Comparison of ENCODE assay signal across 19 cellular contexts in genomic region chr1:52680353-52680752, GRCh38. TPM values are rescaled to one million over a fixed set of nuclear protein-coding genes. Genes with fewer than 3 reads are reported as not detected.
A peak's percentile ranks its signal among the peaks of the same experiment; 100 is the strongest.
DNase-seq lines count a peak whose midpoint lies in the region; ATAC-seq, FAIRE-seq and TF ChIP-seq lines count a peak whose summit lies in the region.
"Had no signal": no experiment of that assay in that cellular context is flagged by ENCODE, and none has a peak within 500 bp of the region (broad histone marks: within the 10 kb centered on the region; RNA-seq: fewer than 3 reads in every experiment).

No MANE protein-coding gene starts in this region.

- 41% methylated on average over 3 of the region's 3 CpGs for WGBS in HepG2 (ENCODE audit: low lambda C conversion rate)

- DNase-seq in activated CD8-positive, alpha-beta T cell treated with anti-CD3 and anti-CD28 coated beads for 36 hours, result no peak
- no peak for DNase-seq in activated CD8-positive, alpha-beta T cell treated with anti-CD3 and anti-CD28 coated beads, Interleukin-2, amount 10 ng/mL, durations not matched to agents 7 days and 5 days
- DNase-seq in HepG2 (ENCODE audit: low spot score) (no peak), DMS53 (lab: John Stamatoyannopoulos, UW) (no peak)
- DNase-seq: DMS79, MV-4-11, NCI-H1694 treated with DMSO at 0.1 percent for 48 hours, Peyer's patch had no signal

- in situ Hi-C loops in HepG2 (cut with HindIII; ENCODE audit: extremely low pct_ligation_motif_present, low pct_unique_long_range_greater_than_20kb), result no loop called here

- H3K4me1 ChIP-seq in OCI-LY3 (ENCODE audit: low read length) (peaks cover 55% of the 10 kb centered on the region), HepG2 (ENCODE audit: insufficient read depth, low read length) (peaks cover 22% of the 10 kb centered on the region; the same call in 1 of the 2 replicates)
- H3K4me1 ChIP-seq: A549, Peyer's patch had no signal

- H3K36me3 ChIP-seq in OCI-LY3 (replicated peaks; ENCODE audit: low read depth, low read length) (peaks cover 14% of the 10 kb centered on the region), HepG2 (replicated peaks in 1 of 2; ENCODE audit: control insufficient read depth in 1 of 2, insufficient read depth in 2 of 2, low read length in 2 of 2) (peaks cover 2 to 10% of the 10 kb centered on the region in 2 experiments; a peak in 1 of 5 replicates)
- H3K36me3 ChIP-seq: Peyer's patch had no signal

- H3K27me3 Mint-ChIP-seq in activated CD8-positive, alpha-beta T cell treated with anti-CD3 and anti-CD28 coated beads for 36 hours, result no peaks in the 10 kb centered on the region
- H3K27me3 Mint-ChIP-seq in activated CD8-positive, alpha-beta T cell treated with anti-CD3 and anti-CD28 coated beads, Interleukin-2, amount 10 ng/mL, durations not matched to agents 7 days and 5 days (ENCODE audit: low read depth), result no peaks in the 10 kb centered on the region
- no peaks in the 10 kb centered on the region for H3K27me3 Mint-ChIP-seq in stimulated activated memory B cell treated with anti-CD40 and anti-IgM and Interleukin-4, amounts not matched to agents 10 μg/mL and 1 μg/mL and 100 μg/mL, for 72 hours

- peaks cover 4% of the 10 kb centered on the region for H3K4me1 Mint-ChIP-seq in activated CD8-positive, alpha-beta T cell treated with anti-CD3 and anti-CD28 coated beads for 36 hours (ENCODE audit: low read depth)
- H3K4me1 Mint-ChIP-seq in activated CD8-positive, alpha-beta T cell treated with anti-CD3 and anti-CD28 coated beads, Interleukin-2, amount 10 ng/mL, durations not matched to agents 7 days and 5 days (ENCODE audit: low read depth), result peaks cover 7% of the 10 kb centered on the region
- H3K4me1 Mint-ChIP-seq in stimulated activated memory B cell treated with anti-CD40 and anti-IgM and Interleukin-4, amounts not matched to agents 10 μg/mL and 1 μg/mL and 100 μg/mL, for 72 hours, result peaks cover 28% of the 10 kb centered on the region

- H3K4me3 ChIP-seq in OCI-LY3 (ENCODE audit: low read length) (peak overlapping the region; percentile 6; the same call in 1 of the 2 replicates), HepG2 (replicated peaks in 1 of 3; ENCODE audit: insufficient read depth in 1 of 3, low read depth in 2 of 3, low read length in 3 of 3) (no peak overlapping the region)
- H3K4me3 ChIP-seq: A549, Peyer's patch had no signal

- H4K20me1 ChIP-seq in OCI-LY3 (ENCODE audit: insufficient read depth, low read length) (no peaks in the 10 kb centered on the region), HepG2 (ENCODE audit: insufficient read depth, low read length) (no peaks in the 10 kb centered on the region)

- H3K4me2 ChIP-seq in OCI-LY3 (ENCODE audit: low read length), result peak overlapping the region; percentile 92
- H3K4me2 ChIP-seq in HepG2 (ENCODE audit: low read depth, low read length), result no peak overlapping the region
- H3K4me2 ChIP-seq: A549, KMS-11 had no signal

- no peak for TF ChIP-seq RAD21 in HepG2 (CRISPR knock-in tag; IDR thresholded peaks at IDR 0.05)

- BruUV-seq in HepG2 (replicated peaks; lab: Mats Ljungman, UMichigan), result no TSS peak

- CTCF ChIA-PET in activated CD8-positive, alpha-beta T cell treated with anti-CD3 and anti-CD28 coated beads for 36 hours (lab: Charles Lee), result no interaction called here
- CTCF ChIA-PET in activated CD8-positive, alpha-beta T cell treated with anti-CD3 and anti-CD28 coated beads, Interleukin-2, amount 10 ng/mL, durations not matched to agents 7 days and 5 days (lab: Charles Lee), result no interaction called here
- CTCF ChIA-PET in HepG2 (lab: Yijun Ruan, JAX; ENCODE audit: low intra/inter-chr PET ratio, low total read pairs), result no interaction called here

- H3K27ac ChIP-seq in OCI-LY3 (ENCODE audit: low read length) (peak overlapping the region; percentile 100), HepG2 (ENCODE audit: extremely low read length, insufficient read depth, low read length) (no peak overlapping the region)
- H3K27ac ChIP-seq: A549, KMS-11, Peyer's patch had no signal

- no peak for TF ChIP-seq POLR2A in HepG2 (IDR thresholded peaks at IDR 0.05; ENCODE audit: insufficient read depth in 1 of 2, low read depth in 2 of 2, low read length in 2 of 2)

- POLR2A ChIA-PET in activated CD8-positive, alpha-beta T cell treated with anti-CD3 and anti-CD28 coated beads for 36 hours (lab: Charles Lee), result no interaction called here
- POLR2A ChIA-PET in activated CD8-positive, alpha-beta T cell treated with anti-CD3 and anti-CD28 coated beads, Interleukin-2, amount 10 ng/mL, durations not matched to agents 7 days and 5 days (lab: Charles Lee), result no interaction called here
- POLR2A ChIA-PET in HepG2 (lab: Yijun Ruan, JAX), result no interaction called here

- H3K79me2 ChIP-seq in OCI-LY3 (ENCODE audit: low read length) (no peaks in the 10 kb centered on the region), HepG2 (ENCODE audit: insufficient read depth, low read length) (no peaks in the 10 kb centered on the region)

- TF ChIP-seq CTCF in activated CD8-positive, alpha-beta T cell treated with anti-CD3 and anti-CD28 coated beads for 36 hours (IDR thresholded peaks at IDR 0.05), result no peak
- TF ChIP-seq CTCF in OCI-LY3 (IDR thresholded peaks at IDR 0.05; ENCODE audit: low read depth, low read length) (no peak), HepG2 (CRISPR knock-in tag; IDR thresholded peaks at IDR 0.05) (no peak)

- no peak for ATAC-seq in activated CD8-positive, alpha-beta T cell treated with anti-CD3 and anti-CD28 coated beads for 36 hours
- ATAC-seq in activated CD8-positive, alpha-beta T cell treated with anti-CD3 and anti-CD28 coated beads, Interleukin-2, amount 10 ng/mL, durations not matched to agents 7 days and 5 days, result no peak
- no peak for ATAC-seq in HepG2
- no peak for ATAC-seq in stimulated activated memory B cell treated with anti-CD40 and anti-IgM and Interleukin-4, amounts not matched to agents 10 μg/mL and 1 μg/mL and 100 μg/mL, for 72 hours
- no peak for ATAC-seq in HG03139 (IDR thresholded peaks at IDR 0.05; ENCODE audit: unreplicated experiment)
- ATAC-seq: A549 had no signal

- peaks cover 12% of the 10 kb centered on the region for H3K36me3 Mint-ChIP-seq in activated CD8-positive, alpha-beta T cell treated with anti-CD3 and anti-CD28 coated beads for 36 hours (ENCODE audit: low read depth)
- peaks cover 14% of the 10 kb centered on the region for H3K36me3 Mint-ChIP-seq in activated CD8-positive, alpha-beta T cell treated with anti-CD3 and anti-CD28 coated beads, Interleukin-2, amount 10 ng/mL, durations not matched to agents 7 days and 5 days (ENCODE audit: low read depth)
- peaks cover 34% of the 10 kb centered on the region for H3K36me3 Mint-ChIP-seq in stimulated activated memory B cell treated with anti-CD40 and anti-IgM and Interleukin-4, amounts not matched to agents 10 μg/mL and 1 μg/mL and 100 μg/mL, for 72 hours

- intact Hi-C loops in activated CD8-positive, alpha-beta T cell treated with anti-CD3 and anti-CD28 coated beads for 36 hours (cut with micrococcal nuclease), result loop anchor here (10.0 kb wide), 1 partner anchor 256 kb away; no protein-coding TSS in a partner anchor
- intact Hi-C loops in HepG2 (cut with micrococcal nuclease; ENCODE audit: unreplicated experiment), result loop anchor here (10.0 kb wide), 1 partner anchor 276 kb away; the partner anchor contains the start of genes ORC1 and PRPF38A

- H3K9ac ChIP-seq in OCI-LY3 (ENCODE audit: low read length) (peak overlapping the region; percentile 79), HepG2 (ENCODE audit: insufficient read depth, low read depth, low read length) (no peak overlapping the region)
- H3K9ac ChIP-seq: KMS-11 had no signal

- no peak for TF ChIP-seq EP300 in HepG2 (IDR thresholded peaks at IDR 0.05; ENCODE audit: low read depth in 2 of 2, low read length in 2 of 2)
- TF ChIP-seq EP300 in HepG2 (CRISPR knock-in tag; IDR thresholded peaks at IDR 0.05; ENCODE audit: borderline replicate concordance), result no peak

- H3K4me3 Mint-ChIP-seq in activated CD8-positive, alpha-beta T cell treated with anti-CD3 and anti-CD28 coated beads for 36 hours, result no peak overlapping the region
- H3K4me3 Mint-ChIP-seq in activated CD8-positive, alpha-beta T cell treated with anti-CD3 and anti-CD28 coated beads, Interleukin-2, amount 10 ng/mL, durations not matched to agents 7 days and 5 days, result no peak overlapping the region
- no peak overlapping the region for H3K4me3 Mint-ChIP-seq in stimulated activated memory B cell treated with anti-CD40 and anti-IgM and Interleukin-4, amounts not matched to agents 10 μg/mL and 1 μg/mL and 100 μg/mL, for 72 hours

- H2AFZ ChIP-seq in OCI-LY3 (ENCODE audit: low read depth, low read length) (peak overlapping the region; percentile 76; the same call in 1 of the 2 replicates), HepG2 (ENCODE audit: low read length) (no peak overlapping the region)

- H3K9me3 Mint-ChIP-seq in activated CD8-positive, alpha-beta T cell treated with anti-CD3 and anti-CD28 coated beads for 36 hours, result no peaks in the 10 kb centered on the region
- no peaks in the 10 kb centered on the region for H3K9me3 Mint-ChIP-seq in activated CD8-positive, alpha-beta T cell treated with anti-CD3 and anti-CD28 coated beads, Interleukin-2, amount 10 ng/mL, durations not matched to agents 7 days and 5 days (ENCODE audit: insufficient read depth)
- H3K9me3 Mint-ChIP-seq in stimulated activated memory B cell treated with anti-CD40 and anti-IgM and Interleukin-4, amounts not matched to agents 10 μg/mL and 1 μg/mL and 100 μg/mL, for 72 hours, result no peaks in the 10 kb centered on the region

- no peak for FAIRE-seq in HepG2 (lab: Jason Lieb, UNC)
- FAIRE-seq: A549, D721Med, GM12892, GM18507 had no signal

- peak overlapping the region; percentile 3 for H3K27ac Mint-ChIP-seq in activated CD8-positive, alpha-beta T cell treated with anti-CD3 and anti-CD28 coated beads for 36 hours
- no peak overlapping the region for H3K27ac Mint-ChIP-seq in activated CD8-positive, alpha-beta T cell treated with anti-CD3 and anti-CD28 coated beads, Interleukin-2, amount 10 ng/mL, durations not matched to agents 7 days and 5 days
- H3K27ac Mint-ChIP-seq in stimulated activated memory B cell treated with anti-CD40 and anti-IgM and Interleukin-4, amounts not matched to agents 10 μg/mL and 1 μg/mL and 100 μg/mL, for 72 hours, result peak overlapping the region; percentile 28

- H3K27me3 ChIP-seq in OCI-LY3 (ENCODE audit: low read depth, low read length) (no peaks in the 10 kb centered on the region), HepG2 (ENCODE audit: control insufficient read depth in 1 of 2, insufficient read depth in 2 of 2, low read length in 2 of 2) (no peaks in the 10 kb centered on the region)
- H3K27me3 ChIP-seq: Peyer's patch had no signal

- H3K9me3 ChIP-seq in OCI-LY3 (ENCODE audit: insufficient read depth, low read length), result no peaks in the 10 kb centered on the region
- H3K9me3 ChIP-seq in HepG2 (ENCODE audit: low read length), result no peaks in the 10 kb centered on the region
- H3K9me3 ChIP-seq: A549, Peyer's patch had no signal

RNA-seq across cellular contexts. Expression of gene COA7, which starts 17.8 kb away (rescaled TPM):
- 10 to 100 TPM; 16.3 to 17.6 TPM for total RNA-seq in activated CD8-positive, alpha-beta T cell treated with anti-CD3 and anti-CD28 coated beads for 36 hours
- total RNA-seq in activated CD8-positive, alpha-beta T cell treated with anti-CD3 and anti-CD28 coated beads, Interleukin-2, amount 10 ng/mL, durations not matched to agents 7 days and 5 days, result 10 to 100 TPM; 16.5 to 17.0 TPM
- total RNA-seq in HepG2 (2016; rRNA removed; fragmentation: Illumina TruSeq; extraction: Trizol), result 30.4 and 60.7 TPM in 2 replicates
- 7.9 and 8.2 TPM in 2 replicates for total RNA-seq in HepG2 (2016; cell fraction: cytosol; rRNA removed; fragmentation: Illumina TruSeq; extraction: Trizol; ENCODE audit: low read depth)
- 35.7 and 61.3 TPM in 2 replicates for total RNA-seq in HepG2 (2016; cell fraction: insoluble cytoplasmic fraction; rRNA removed; fragmentation: Illumina TruSeq; extraction: Trizol)
- 21.1 and 21.8 TPM in 2 replicates for total RNA-seq in HepG2 (2016; cell fraction: membrane; rRNA removed; fragmentation: Illumina TruSeq; extraction: Trizol)
- total RNA-seq in HepG2 (2016; cell fraction: nucleus; rRNA removed; fragmentation: Illumina TruSeq; extraction: Trizol), result 11.9 and 13.9 TPM in 2 replicates
- polyA plus RNA-seq in HepG2 (2011; rRNA removed), result 12.3 and 13.7 TPM in 2 replicates
- 14.4 and 15.5 TPM in 2 replicates for polyA plus RNA-seq in HepG2 (2011; cell fraction: cytosol; rRNA removed)
- 3.6 and 5.4 TPM in 2 replicates for polyA plus RNA-seq in HepG2 (2011; cell fraction: nucleus; rRNA removed)
- 23.9 and 27.0 TPM in 2 replicates for polyA plus RNA-seq in HepG2 (2012)
- 6.2 and 6.5 TPM in 2 replicates for polyA plus RNA-seq in HepG2 (2016; cell fraction: cytosol; fragmentation: Illumina TruSeq; extraction: Trizol; ENCODE audit: low read depth)
- 52.4 and 54.7 TPM in 2 replicates for polyA plus RNA-seq in HepG2 (2016; cell fraction: insoluble cytoplasmic fraction; fragmentation: Illumina TruSeq; extraction: Trizol; ENCODE audit: low read depth)
- 13.1 and 13.3 TPM in 2 replicates for polyA plus RNA-seq in HepG2 (2016; cell fraction: membrane; fragmentation: Illumina TruSeq; extraction: Trizol; ENCODE audit: low read depth)
- 24.3 and 25.2 TPM in 2 replicates for polyA plus RNA-seq in HepG2 (2016; cell fraction: nucleus; fragmentation: Illumina TruSeq; extraction: Trizol; ENCODE audit: insufficient read depth, low read depth)
- 20.8 and 60.9 TPM in 2 replicates for polyA minus RNA-seq in HepG2 (2011; rRNA and poly(A)+ RNA removed; ENCODE audit: low replicate concordance)
- 6.9 and 10.1 TPM in 2 replicates for polyA minus RNA-seq in HepG2 (2011; cell fraction: cytosol; rRNA and poly(A)+ RNA removed)
- polyA minus RNA-seq in HepG2 (2011; cell fraction: nucleus; rRNA and poly(A)+ RNA removed), result 4.2 and 6.1 TPM in 2 replicates

RNA-seq across cellular contexts. Expression of gene ZYG11B, which starts 45.9 kb away (rescaled TPM):
- 10 to 100 TPM; 10.8 to 10.9 TPM for total RNA-seq in activated CD8-positive, alpha-beta T cell treated with anti-CD3 and anti-CD28 coated beads for 36 hours
- 1 to 10 TPM; 6.8 to 7.5 TPM for total RNA-seq in activated CD8-positive, alpha-beta T cell treated with anti-CD3 and anti-CD28 coated beads, Interleukin-2, amount 10 ng/mL, durations not matched to agents 7 days and 5 days
- 17.9 and 28.1 TPM in 2 replicates for total RNA-seq in HepG2 (2016; rRNA removed; fragmentation: Illumina TruSeq; extraction: Trizol)
- 2.2 and 2.5 TPM in 2 replicates for total RNA-seq in HepG2 (2016; cell fraction: cytosol; rRNA removed; fragmentation: Illumina TruSeq; extraction: Trizol; ENCODE audit: low read depth)
- total RNA-seq in HepG2 (2016; cell fraction: insoluble cytoplasmic fraction; rRNA removed; fragmentation: Illumina TruSeq; extraction: Trizol), result 18.2 and 27.0 TPM in 2 replicates
- 8.1 and 8.3 TPM in 2 replicates for total RNA-seq in HepG2 (2016; cell fraction: membrane; rRNA removed; fragmentation: Illumina TruSeq; extraction: Trizol)
- total RNA-seq in HepG2 (2016; cell fraction: nucleus; rRNA removed; fragmentation: Illumina TruSeq; extraction: Trizol), result 17.9 and 18.0 TPM in 2 replicates
- 6.4 and 6.9 TPM in 2 replicates for polyA plus RNA-seq in HepG2 (2011; rRNA removed)
- polyA plus RNA-seq in HepG2 (2011; cell fraction: cytosol; rRNA removed), result 3.3 and 4.9 TPM in 2 replicates
- 3.6 and 4.2 TPM in 2 replicates for polyA plus RNA-seq in HepG2 (2011; cell fraction: nucleus; rRNA removed)
- polyA plus RNA-seq in HepG2 (2012), result 3.8 and 5.0 TPM in 2 replicates
- polyA plus RNA-seq in HepG2 (2016; cell fraction: cytosol; fragmentation: Illumina TruSeq; extraction: Trizol; ENCODE audit: low read depth), result 0.28 and 0.43 TPM in 2 replicates
- 9.8 and 10.7 TPM in 2 replicates for polyA plus RNA-seq in HepG2 (2016; cell fraction: insoluble cytoplasmic fraction; fragmentation: Illumina TruSeq; extraction: Trizol; ENCODE audit: low read depth)
- 1.7 and 1.8 TPM in 2 replicates for polyA plus RNA-seq in HepG2 (2016; cell fraction: membrane; fragmentation: Illumina TruSeq; extraction: Trizol; ENCODE audit: low read depth)
- 8.2 and 8.3 TPM in 2 replicates for polyA plus RNA-seq in HepG2 (2016; cell fraction: nucleus; fragmentation: Illumina TruSeq; extraction: Trizol; ENCODE audit: insufficient read depth, low read depth)
- 23.6 and 31.5 TPM in 2 replicates for polyA minus RNA-seq in HepG2 (2011; rRNA and poly(A)+ RNA removed; ENCODE audit: low replicate concordance)
- 10.2 and 11.1 TPM in 2 replicates for polyA minus RNA-seq in HepG2 (2011; cell fraction: cytosol; rRNA and poly(A)+ RNA removed)
- 26.4 and 34.1 TPM in 2 replicates for polyA minus RNA-seq in HepG2 (2011; cell fraction: nucleus; rRNA and poly(A)+ RNA removed)

RNA-seq across cellular contexts. Expression of gene SHISAL2A, which starts 47.4 kb away (rescaled TPM):
- total RNA-seq in activated CD8-positive, alpha-beta T cell treated with anti-CD3 and anti-CD28 coated beads for 36 hours, result 10 to 100 TPM; 14.6 to 16.2 TPM
- 1 to 10 TPM; 7.9 to 8.6 TPM for total RNA-seq in activated CD8-positive, alpha-beta T cell treated with anti-CD3 and anti-CD28 coated beads, Interleukin-2, amount 10 ng/mL, durations not matched to agents 7 days and 5 days
- not detected in 2 replicates for total RNA-seq in HepG2 (2016; rRNA removed; fragmentation: Illumina TruSeq; extraction: Trizol)
- not detected in 2 replicates for total RNA-seq in HepG2 (2016; cell fraction: cytosol; rRNA removed; fragmentation: Illumina TruSeq; extraction: Trizol; ENCODE audit: low read depth)
- total RNA-seq in HepG2 (2016; cell fraction: insoluble cytoplasmic fraction; rRNA removed; fragmentation: Illumina TruSeq; extraction: Trizol), result not detected in 2 replicates
- not detected in 2 replicates for total RNA-seq in HepG2 (2016; cell fraction: membrane; rRNA removed; fragmentation: Illumina TruSeq; extraction: Trizol)
- not detected in 2 replicates for total RNA-seq in HepG2 (2016; cell fraction: nucleus; rRNA removed; fragmentation: Illumina TruSeq; extraction: Trizol)
- polyA plus RNA-seq in HepG2 (2011; rRNA removed), result not detected in 2 replicates
- not detected in 2 replicates for polyA plus RNA-seq in HepG2 (2011; cell fraction: cytosol; rRNA removed)
- not detected in 2 replicates for polyA plus RNA-seq in HepG2 (2011; cell fraction: nucleus; rRNA removed)
- polyA plus RNA-seq in HepG2 (2012), result not detected in 2 replicates
- not detected in 2 replicates for polyA plus RNA-seq in HepG2 (2016; cell fraction: cytosol; fragmentation: Illumina TruSeq; extraction: Trizol; ENCODE audit: low read depth)
- polyA plus RNA-seq in HepG2 (2016; cell fraction: insoluble cytoplasmic fraction; fragmentation: Illumina TruSeq; extraction: Trizol; ENCODE audit: low read depth), result not detected in 2 replicates
- not detected in 2 replicates for polyA plus RNA-seq in HepG2 (2016; cell fraction: membrane; fragmentation: Illumina TruSeq; extraction: Trizol; ENCODE audit: low read depth)
- polyA plus RNA-seq in HepG2 (2016; cell fraction: nucleus; fragmentation: Illumina TruSeq; extraction: Trizol; ENCODE audit: insufficient read depth, low read depth), result not detected in 2 replicates
- polyA minus RNA-seq in HepG2 (2011; rRNA and poly(A)+ RNA removed; ENCODE audit: low replicate concordance), result not detected in 2 replicates
- polyA minus RNA-seq in HepG2 (2011; cell fraction: cytosol; rRNA and poly(A)+ RNA removed), result not detected in 2 replicates
- not detected in 2 replicates for polyA minus RNA-seq in HepG2 (2011; cell fraction: nucleus; rRNA and poly(A)+ RNA removed)
- total RNA-seq: H4, NCI-H460 had no signal
- polyA plus RNA-seq: A549, BJ had no signal
